ENCODE assay signal across 9 cellular contexts in the genomic region with DNA sequence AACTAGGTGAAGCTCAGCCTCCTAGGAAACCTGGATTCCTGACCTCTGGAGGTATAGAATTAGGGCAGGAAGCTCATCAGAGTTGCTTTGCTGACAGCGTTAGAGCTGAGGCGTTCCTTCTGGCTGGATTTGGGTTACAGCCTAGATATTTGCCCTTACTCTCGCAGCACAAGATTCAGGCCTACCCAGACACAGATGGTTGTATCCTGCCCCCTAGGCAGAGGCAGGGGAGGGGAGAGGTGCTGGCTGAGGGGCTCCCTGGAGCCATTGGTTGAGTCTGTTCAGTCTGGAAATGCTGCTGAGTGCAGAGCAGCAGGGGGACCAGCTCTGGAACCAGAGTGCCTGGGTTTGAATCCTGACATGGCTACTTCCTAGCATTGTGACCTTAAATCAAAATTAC.
DNase-seq lines count a peak whose midpoint lies in the region; ATAC-seq, FAIRE-seq and TF ChIP-seq lines count a peak whose summit lies in the region.
"Had no signal": no experiment of that assay in that cellular context is flagged by ENCODE, and none has a peak within 500 bp of the region (broad histone marks: within the 10 kb centered on the region; RNA-seq: fewer than 3 reads in every experiment).

No MANE protein-coding gene starts in this region.

- no peaks in the 10 kb centered on the region for H3K36me3 Mint-ChIP-seq in stimulated activated naive CD8-positive, alpha-beta T cell treated with anti-CD3 and anti-CD28 coated beads, Interleukin-15, Interleukin-2, amounts not matched to agents 100 ng/mL and 50 ng/mL, for 24 hours (ENCODE audit: low read depth)

- no peak overlapping the region for H3K4me3 Mint-ChIP-seq in stimulated activated naive CD8-positive, alpha-beta T cell treated with anti-CD3 and anti-CD28 coated beads, Interleukin-15, Interleukin-2, amounts not matched to agents 100 ng/mL and 50 ng/mL, for 24 hours

- no peak for FAIRE-seq in kidney (lab: Jason Lieb, UNC)

- no peaks in the 10 kb centered on the region for H3K27me3 Mint-ChIP-seq in stimulated activated naive CD8-positive, alpha-beta T cell treated with anti-CD3 and anti-CD28 coated beads, Interleukin-15, Interleukin-2, amounts not matched to agents 100 ng/mL and 50 ng/mL, for 24 hours

- H3K27me3 ChIP-seq in muscle layer of duodenum (ENCODE audit: low read depth, low read length), result no peaks in the 10 kb centered on the region

- intact Hi-C loops in kidney (cut with DNase I), result no loop called here

- no peak overlapping the region for H3K9ac ChIP-seq in kidney (ENCODE audit: low read length in 2 of 2)

- no peaks in the 10 kb centered on the region for H3K9me3 Mint-ChIP-seq in stimulated activated naive CD8-positive, alpha-beta T cell treated with anti-CD3 and anti-CD28 coated beads, Interleukin-15, Interleukin-2, amounts not matched to agents 100 ng/mL and 50 ng/mL, for 24 hours

- no peak for DNase-seq in stimulated activated naive CD8-positive, alpha-beta T cell treated with anti-CD3 and anti-CD28 coated beads, Interleukin-15, Interleukin-2, amounts not matched to agents 100 U/mL and 50 U/mL, for 24 hours
- DNase-seq in dermis blood vessel endothelial cell (peak; percentile 12), SHP77 (lab: John Stamatoyannopoulos, UW) (no peak), kidney (no peak), NCI-H1930 (lab: John Stamatoyannopoulos, UW) (no peak)
- no peak for DNase-seq in central memory CD4-positive, alpha-beta T cell
- DNase-seq: occipital lobe had no signal

- H3K9me3 ChIP-seq in muscle layer of duodenum (ENCODE audit: control insufficient read depth in 1 of 2, low read length in 2 of 2), result no peaks in the 10 kb centered on the region
- no peaks in the 10 kb centered on the region for H3K9me3 ChIP-seq in kidney (ENCODE audit: control insufficient read depth in 1 of 2, low read length in 2 of 2)

- no peaks in the 10 kb centered on the region for H3K36me3 ChIP-seq in muscle layer of duodenum (ENCODE audit: control insufficient read depth in 1 of 2, insufficient read depth in 2 of 2, low read length in 2 of 2)
- H3K36me3 ChIP-seq in kidney (ENCODE audit: control insufficient read depth in 1 of 2, insufficient read depth in 2 of 2, low read length in 2 of 2), result no peaks in the 10 kb centered on the region

- H3K4me1 ChIP-seq in muscle layer of duodenum (ENCODE audit: control insufficient read depth in 1 of 2, insufficient read depth in 2 of 2, low read length in 2 of 2) (peaks cover 28 to 41% of the 10 kb centered on the region in 2 donors), kidney (ENCODE audit: control insufficient read depth in 1 of 2, insufficient read depth in 1 of 2, low read depth in 1 of 2, low read length in 2 of 2) (peaks cover 31 to 48% of the 10 kb centered on the region in 2 donors)

- TF ChIP-seq CTCF in kidney (IDR thresholded peaks at IDR 0.05; ENCODE audit: borderline replicate concordance, extremely low read depth, insufficient read depth), result no peak

- no peak for ATAC-seq in stimulated activated naive CD8-positive, alpha-beta T cell treated with anti-CD3 and anti-CD28 coated beads, Interleukin-15, Interleukin-2, amounts not matched to agents 100 U/mL and 50 U/mL, for 24 hours

- peak overlapping the region; percentile 90 for H3K27ac Mint-ChIP-seq in stimulated activated naive CD8-positive, alpha-beta T cell treated with anti-CD3 and anti-CD28 coated beads, Interleukin-15, Interleukin-2, amounts not matched to agents 100 ng/mL and 50 ng/mL, for 24 hours

- H3K4me1 Mint-ChIP-seq in stimulated activated naive CD8-positive, alpha-beta T cell treated with anti-CD3 and anti-CD28 coated beads, Interleukin-15, Interleukin-2, amounts not matched to agents 100 ng/mL and 50 ng/mL, for 24 hours (ENCODE audit: low read depth), result peaks cover 83% of the 10 kb centered on the region

- H3K27ac ChIP-seq in muscle layer of duodenum (ENCODE audit: low read length), result peak overlapping the region; percentile 4
- H3K27ac ChIP-seq in kidney (ENCODE audit: low read depth in 2 of 2, low read length in 2 of 2), result no peak overlapping the region

- no peak overlapping the region for H3K4me3 ChIP-seq in muscle layer of duodenum (ENCODE audit: low read depth in 1 of 2, low read length in 2 of 2)
- H3K4me3 ChIP-seq in kidney (ENCODE audit: low read length in 2 of 2), result no peak overlapping the region
